14 cellular contexts compared by ENCODE assay signal in the genomic region with DNA sequence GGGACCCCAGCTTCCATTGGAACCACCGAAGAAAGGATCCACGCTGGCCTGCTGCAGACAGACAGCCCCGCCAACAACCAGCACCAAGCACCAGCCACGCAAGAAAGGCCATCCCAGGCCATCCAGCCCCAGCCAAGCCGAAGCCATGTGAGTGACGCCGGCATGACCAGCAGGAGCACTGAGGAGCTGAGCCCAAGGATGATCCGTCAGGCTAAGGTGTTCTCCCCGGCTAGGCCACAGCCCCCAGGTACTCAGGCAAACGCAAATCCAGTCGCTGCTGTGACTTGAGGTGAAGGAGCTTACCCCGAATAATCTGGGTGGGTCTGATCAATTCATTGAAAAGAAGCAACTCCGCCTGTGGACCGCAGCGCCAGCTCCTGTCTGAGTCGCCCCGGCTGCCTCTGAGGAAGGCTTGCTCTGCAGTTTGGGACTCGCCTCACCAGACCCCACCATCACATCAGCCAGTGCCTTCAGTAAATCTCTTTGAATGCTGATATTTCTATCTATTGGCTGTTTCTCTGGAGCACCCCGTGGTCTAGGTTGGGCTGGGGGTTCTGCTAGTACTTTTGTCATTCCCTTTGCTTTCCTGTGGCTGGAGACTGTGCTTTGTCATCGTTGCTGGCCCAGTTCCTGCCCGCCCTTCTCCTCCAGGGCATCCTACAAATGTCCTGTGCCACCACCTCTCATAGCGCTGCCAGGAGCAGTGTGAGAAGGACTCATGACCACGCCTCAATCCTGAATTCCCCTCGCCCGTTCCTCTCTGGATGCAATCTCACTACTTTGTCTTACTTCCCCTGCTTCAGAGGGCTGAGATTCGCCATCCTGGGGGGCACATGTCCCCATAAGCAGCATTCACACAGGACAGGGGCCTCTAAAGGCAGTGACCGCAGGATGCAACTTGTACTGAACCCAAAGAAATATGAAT. TPM values are rescaled to one million over a fixed set of nuclear protein-coding genes. Genes with fewer than 3 reads are reported as not detected.
DNase-seq lines count a peak whose midpoint lies in the region; TF ChIP-seq lines count a peak whose summit lies in the region.
"Had no signal": no experiment of that assay in that cellular context is flagged by ENCODE, and none has a peak within 500 bp of the region (broad histone marks: within the 10 kb centered on the region; RNA-seq: fewer than 3 reads in every experiment).

No MANE protein-coding gene starts in this region.

- H3K27ac Mint-ChIP-seq in chondrocyte (ENCODE audit: unreplicated experiment) = no peak overlapping the region

- DNase-seq in EH (ENCODE audit: low read depth) (peak; percentile 11), NCI-H460 (ENCODE audit: extremely low read depth, low read depth) (peak; percentile 94), chondrocyte (ENCODE audit: low spot score) (peak; percentile 57), posterior vena cava (ENCODE audit: low spot score) (peak; percentile 71), 8988T (no peak), NCI-H2081 (lab: John Stamatoyannopoulos, UW) (no peak)
- no peak for DNase-seq in stimulated activated naive CD4-positive, alpha-beta T cell (lab: John Stamatoyannopoulos, UW)
- DNase-seq: HCEC 1CT, MV-4-11, NCI-H1417 treated with DMSO at 0.1 percent for 48 hours, NCI-H446 treated with DMSO at 0.1 percent for 48 hours, NCI-H774, SIG-M5 had no signal

- no peaks in the 10 kb centered on the region for H3K4me1 Mint-ChIP-seq in chondrocyte (ENCODE audit: low read depth)

- no peak overlapping the region for H3K4me3 Mint-ChIP-seq in chondrocyte (ENCODE audit: unreplicated experiment)

- intact Hi-C loops in posterior vena cava (cut with DNase I) = loop anchor here in 1 of 2 donors (1.0 kb wide), 1 partner anchor 31 kb away; no protein-coding TSS in a partner anchor

- no peaks in the 10 kb centered on the region for H3K9me3 Mint-ChIP-seq in chondrocyte (ENCODE audit: low read depth)

- H3K27me3 Mint-ChIP-seq in chondrocyte (ENCODE audit: low read depth) = peaks cover 20% of the 10 kb centered on the region

- no peaks in the 10 kb centered on the region for H3K36me3 Mint-ChIP-seq in chondrocyte (ENCODE audit: low read depth)

- TF ChIP-seq CTCF in chondrocyte (IDR thresholded peaks at IDR 0.05) = no peak

RNA-seq across cellular contexts. Expression of a gene that starts 8.1 kb away (rescaled TPM):
- 23.7 and 26.8 TPM in 2 replicates for total RNA-seq in NCI-H460 (2014; rRNA removed; shearing (Covaris generic))
- polyA plus RNA-seq in NCI-H460 (2014; cell fraction: nucleus; rRNA removed) = 87.7 and 96.1 TPM in 2 replicates
- total RNA-seq in chondrocyte (4.1 to 11.8 TPM (median 4.9 TPM) in 3 replicates), posterior vena cava (1 to 10 TPM; 1.6 to 1.8 TPM)

RNA-seq across cellular contexts. Expression of a gene that starts 27.0 kb away (rescaled TPM):
- 7.8 and 11.0 TPM in 2 replicates for total RNA-seq in NCI-H460 (2014; rRNA removed; shearing (Covaris generic))
- 21.7 and 23.4 TPM in 2 replicates for polyA plus RNA-seq in NCI-H460 (2014; cell fraction: nucleus; rRNA removed)
- 4.6 to 8.3 TPM (median 6.1 TPM) in 3 replicates for total RNA-seq in chondrocyte
- total RNA-seq in posterior vena cava = 1 to 10 TPM; 4.4 to 5.1 TPM

RNA-seq across cellular contexts. Expression of a gene that starts 39.1 kb away (rescaled TPM):
- total RNA-seq in NCI-H460 (2014; rRNA removed; shearing (Covaris generic)) = not detected in 2 replicates
- not detected in 2 replicates for polyA plus RNA-seq in NCI-H460 (2014; cell fraction: nucleus; rRNA removed)
- total RNA-seq in chondrocyte = not detected in 3 replicates
- total RNA-seq in posterior vena cava = not detected
- total RNA-seq: LHCN-M2 had no signal

Comparison
In these comparisons a context has a peak if more than half of its experiments do, and no peak if none do; other contexts are left out.
1. DNase-seq: peak in EH (single experiment), NCI-H460 (single experiment), chondrocyte (single experiment) and posterior vena cava (single experiment); none in stimulated activated naive CD4-positive, alpha-beta T cell (0 of 6), 8988T (single experiment) and NCI-H2081 (0 of 2).